In genomic region chr22:19057999-19058491, GRCh38 we compare ENCODE assay signal across 24 cellular contexts.
DNase-seq lines count a peak whose midpoint lies in the region; ATAC-seq and TF ChIP-seq lines count a peak whose summit lies in the region.
"Had no signal": no experiment of that assay in that cellular context is flagged by ENCODE, and none has a peak within 500 bp of the region (broad histone marks: within the 10 kb centered on the region; RNA-seq: fewer than 3 reads in every experiment).

No MANE protein-coding gene starts in this region.

- no peak for DNase-seq in CD4-positive, alpha-beta memory T cell
- DNase-seq in G401 (ENCODE audit: low spot score): peak; percentile 20
- no peak for DNase-seq in central memory CD8-positive, alpha-beta T cell (ENCODE audit: low spot score in 2 of 2)
- no peak for DNase-seq in nephron progenitor cell
- DNase-seq in stimulated activated CD4-positive, alpha-beta T cell treated with anti-CD3 and anti-CD28 coated beads, Interleukin-15, amount 100 ng/mL, for 24 hours: no peak
- DNase-seq: activated CD4-positive, alpha-beta T cell treated with anti-CD3 and anti-CD28 coated beads, Interleukin-2, amount 50 U/mL, for 48 hours; amygdala; CD8-positive, alpha-beta memory T cell; erythroblast; foreskin melanocyte; hypothalamus; KBM-7; NCI-H1694 treated with DMSO at 0.1 percent for 48 hours; PC-9; SJCRH30; transverse colon had no signal

- intact Hi-C loops in CD4-positive, alpha-beta memory T cell (cut with micrococcal nuclease): no loop called here

- no peak for ATAC-seq in central memory CD8-positive, alpha-beta T cell (replicated peaks; ENCODE audit: extremely low read depth, poor library complexity, severe bottlenecking)
- no peak for ATAC-seq in GM21528 (IDR thresholded peaks at IDR 0.05; ENCODE audit: low FRiP score, unreplicated experiment)
- ATAC-seq in HG03159 (IDR thresholded peaks at IDR 0.05; ENCODE audit: unreplicated experiment): no peak
- ATAC-seq: sciatic nerve had no signal

- no peak overlapping the region for H3K27ac ChIP-seq in CD4-positive, alpha-beta memory T cell (ENCODE audit: low read depth, low read length)
- H3K27ac ChIP-seq: cardiac muscle cell, parathyroid adenoma, PC-9, SJCRH30, transverse colon had no signal

- peaks cover 2 to 6% (median 3%) of the 10 kb centered on the region in 4 donors for H3K4me1 Mint-ChIP-seq in CD4-positive, alpha-beta memory T cell
- peaks cover 42% of the 10 kb centered on the region for H3K4me1 Mint-ChIP-seq in central memory CD8-positive, alpha-beta T cell
- H3K4me1 Mint-ChIP-seq in nephron progenitor cell: peaks cover 8% of the 10 kb centered on the region
- H3K4me1 Mint-ChIP-seq: stimulated activated memory B cell treated with anti-CD40 and anti-IgM and Interleukin-4, amounts not matched to agents 10 μg/mL and 1 μg/mL and 100 μg/mL, for 72 hours; WTC11 had no signal

- POLR2A ChIA-PET in CD4-positive, alpha-beta memory T cell (lab: Charles Lee; ENCODE audit: partially characterized antibody): interaction anchor here (0.9 kb wide), 1 partner anchor 86 kb away, joined by 3 read pairs; the partner anchor contains the start of gene ESS2

- H3K4me1 ChIP-seq in CD4-positive, alpha-beta memory T cell (ENCODE audit: insufficient read depth, low read length): no peaks in the 10 kb centered on the region
- H3K4me1 ChIP-seq: parathyroid adenoma, SJCRH30, transverse colon had no signal

- H3K27me3 ChIP-seq in CD4-positive, alpha-beta memory T cell (ENCODE audit: insufficient read depth, low read length): no peaks in the 10 kb centered on the region
- H3K27me3 ChIP-seq: cardiac muscle cell, SJCRH30, transverse colon had no signal

- no peaks in the 10 kb centered on the region for H3K27me3 Mint-ChIP-seq in CD4-positive, alpha-beta memory T cell
- no peaks in the 10 kb centered on the region for H3K27me3 Mint-ChIP-seq in central memory CD8-positive, alpha-beta T cell
- H3K27me3 Mint-ChIP-seq in nephron progenitor cell (ENCODE audit: low read depth, poor library complexity): no peaks in the 10 kb centered on the region
- H3K27me3 Mint-ChIP-seq: CD8-positive, alpha-beta memory T cell; stimulated activated memory B cell treated with anti-CD40 and anti-IgM and Interleukin-4, amounts not matched to agents 10 μg/mL and 1 μg/mL and 100 μg/mL, for 72 hours had no signal

- H3K36me3 Mint-ChIP-seq in CD4-positive, alpha-beta memory T cell: peaks cover 46 to 85% of the 10 kb centered on the region in 2 donors
- peaks cover 52% of the 10 kb centered on the region for H3K36me3 Mint-ChIP-seq in central memory CD8-positive, alpha-beta T cell (ENCODE audit: insufficient read depth)
- peaks cover 38% of the 10 kb centered on the region for H3K36me3 Mint-ChIP-seq in nephron progenitor cell (ENCODE audit: low read depth)

- CTCF ChIA-PET in CD4-positive, alpha-beta memory T cell (lab: Charles Lee; ENCODE audit: partially characterized antibody): interaction anchor here (0.5 kb wide), 1 partner anchor 27 kb away, joined by 3 read pairs; no protein-coding TSS in a partner anchor

- H3K9me3 ChIP-seq in CD4-positive, alpha-beta memory T cell (ENCODE audit: control insufficient read depth in 1 of 2, low read length in 2 of 2): no peaks in the 10 kb centered on the region
- H3K9me3 ChIP-seq: SJCRH30, transverse colon had no signal

- TF ChIP-seq CTCF in nephron progenitor cell (IDR thresholded peaks at IDR 0.05): no peak

- peaks cover 0 to 2% (median 0%) of the 10 kb centered on the region in 8 donors for H3K9me3 Mint-ChIP-seq in CD4-positive, alpha-beta memory T cell
- no peaks in the 10 kb centered on the region for H3K9me3 Mint-ChIP-seq in central memory CD8-positive, alpha-beta T cell
- no peaks in the 10 kb centered on the region for H3K9me3 Mint-ChIP-seq in nephron progenitor cell
- H3K9me3 Mint-ChIP-seq: activated T-helper 1 cell treated with anti-CD3 and anti-CD28 coated beads, Interleukin-12 subunit alpha, Interleukin-12 subunit beta, Interleukin-2, Interleukin-4 antibody, amounts not matched to agents 30 ng/mL and 10 ng/mL and 1 ng/mL, durations not matched to agents 14 hours and 24 hours and 36 hours; CD8-positive, alpha-beta memory T cell; stimulated activated memory B cell treated with anti-CD40 and anti-IgM and Interleukin-4, amounts not matched to agents 10 μg/mL and 1 μg/mL and 100 μg/mL, for 72 hours; WTC11 had no signal

- peaks cover 69% of the 10 kb centered on the region for H3K36me3 ChIP-seq in CD4-positive, alpha-beta memory T cell (ENCODE audit: insufficient read depth, low read length)

- in situ Hi-C loops in G401 (cut with HindIII; ENCODE audit: low sequenced_read_pairs): no loop called here

- no peak overlapping the region for H3K4me3 ChIP-seq in CD4-positive, alpha-beta memory T cell (ENCODE audit: low read length in 2 of 2)
- H3K4me3 ChIP-seq: cardiac muscle cell, PC-9, SJCRH30, transverse colon had no signal

- peak overlapping the region in 4 of 7 donors; percentile 0 to 78 (median 36) for H3K27ac Mint-ChIP-seq in CD4-positive, alpha-beta memory T cell
- H3K27ac Mint-ChIP-seq in central memory CD8-positive, alpha-beta T cell (ENCODE audit: low read depth): peak overlapping the region; percentile 78
- H3K27ac Mint-ChIP-seq in nephron progenitor cell: peak overlapping the region; percentile 66
- H3K27ac Mint-ChIP-seq: activated T-helper 1 cell treated with anti-CD3 and anti-CD28 coated beads, Interleukin-12 subunit alpha, Interleukin-12 subunit beta, Interleukin-2, Interleukin-4 antibody, amounts not matched to agents 30 ng/mL and 10 ng/mL and 1 ng/mL, durations not matched to agents 14 hours and 24 hours and 36 hours; stimulated activated memory B cell treated with anti-CD40 and anti-IgM and Interleukin-4, amounts not matched to agents 10 μg/mL and 1 μg/mL and 100 μg/mL, for 72 hours had no signal

- no peak overlapping the region for H3K4me3 Mint-ChIP-seq in CD4-positive, alpha-beta memory T cell
- H3K4me3 Mint-ChIP-seq in central memory CD8-positive, alpha-beta T cell: no peak overlapping the region
- H3K4me3 Mint-ChIP-seq in nephron progenitor cell: no peak overlapping the region
- H3K4me3 Mint-ChIP-seq: activated T-helper 1 cell treated with anti-CD3 and anti-CD28 coated beads, Interleukin-12 subunit alpha, Interleukin-12 subunit beta, Interleukin-2, Interleukin-4 antibody, amounts not matched to agents 30 ng/mL and 10 ng/mL and 1 ng/mL, durations not matched to agents 14 hours and 24 hours and 36 hours; CD8-positive, alpha-beta memory T cell; stimulated activated memory B cell treated with anti-CD40 and anti-IgM and Interleukin-4, amounts not matched to agents 10 μg/mL and 1 μg/mL and 100 μg/mL, for 72 hours; WTC11 had no signal
